ENCODE assay signal across 8 cellular contexts in genomic region chrX:102950908-102951866, GRCh38. TPM values are rescaled to one million over a fixed set of nuclear protein-coding genes. Genes with fewer than 3 reads are reported as not detected.
A peak's percentile ranks its signal among the peaks of the same experiment; 100 is the strongest.
DNase-seq lines count a peak whose midpoint lies in the region; ATAC-seq, FAIRE-seq and TF ChIP-seq lines count a peak whose summit lies in the region.

No MANE protein-coding gene starts in this region.

- FAIRE-seq in pancreas (lab: Jason Lieb, UNC), result peak; percentile 76

- TF ChIP-seq EP300 in gastroesophageal sphincter (IDR thresholded peaks at IDR 0.05), result no peak

- H3K27me3 ChIP-seq in Caco-2 (replicated peaks; ENCODE audit: control insufficient read depth, insufficient read depth, low read length) (no peaks in the 10 kb centered on the region), gastroesophageal sphincter (no peaks in the 10 kb centered on the region), pancreas (no peaks in the 10 kb centered on the region), aorta (ENCODE audit: control insufficient read depth in 1 of 2, insufficient read depth in 2 of 2, low read length in 1 of 2) (no peaks in the 10 kb centered on the region)

- TF ChIP-seq POLR2A in gastroesophageal sphincter (IDR thresholded peaks at IDR 0.05), result no peak

- H3K4me1 Mint-ChIP-seq in Caco-2 (ENCODE audit: low read depth, unreplicated experiment), result peaks cover 5% of the 10 kb centered on the region

- TF ChIP-seq CTCF in Caco-2 (IDR thresholded peaks at IDR 0.05; ENCODE audit: insufficient read depth in 1 of 2, low read depth in 1 of 2, low read length in 1 of 2, severe bottlenecking in 1 of 2, unreplicated experiment in 1 of 2) (peak; percentile 54 to 56), LNCAP (IDR thresholded peaks at IDR 0.05) (peak; percentile 52), gastroesophageal sphincter (IDR thresholded peaks at IDR 0.05) (peak; percentile 37 to 66 (median 42)), pancreas (IDR thresholded peaks at IDR 0.05) (peak; percentile 43 to 56 (median 52))

- no peaks in the 10 kb centered on the region for H3K27me3 Mint-ChIP-seq in Caco-2 (ENCODE audit: insufficient read depth, unreplicated experiment)

- H3K4me3 Mint-ChIP-seq in Caco-2 (ENCODE audit: unreplicated experiment), result peak overlapping the region; percentile 67

- H3K4me1 ChIP-seq in Caco-2 (no peaks in the 10 kb centered on the region), gastroesophageal sphincter (no peaks in the 10 kb centered on the region), pancreas (no peaks in the 10 kb centered on the region), aorta (ENCODE audit: control insufficient read depth in 1 of 2, insufficient read depth in 2 of 2, low read length in 2 of 2) (no peaks in the 10 kb centered on the region)

- ATAC-seq in GM21528 (IDR thresholded peaks at IDR 0.05; ENCODE audit: low FRiP score, unreplicated experiment) (peak; percentile 79), gastroesophageal sphincter (peak; percentile 31), pancreas (peak; percentile 79 to 93 (median 90)), aorta (ENCODE audit: low FRiP score) (peak; percentile 72)

- no peak overlapping the region for H3K27ac Mint-ChIP-seq in Caco-2 (ENCODE audit: unreplicated experiment)

- 5 to 21% methylated on average over 13 to 14 of the region's 14 CpGs for WGBS in gastroesophageal sphincter (ENCODE audit: low coverage in 1 of 2), 2 donors
- WGBS in pancreas, 2 donors, result 3 to 10% methylated on average over 14 of the region's 14 CpGs
- 6 to 16% methylated on average over 14 of the region's 14 CpGs for WGBS in aorta, 2 donors

- CTCF ChIA-PET in Caco-2 (lab: Charles Lee), result interaction anchor here (0.6 to 2.0 kb wide), 12 partner anchors 9 to 422 kb away, joined by 3 to 19 read pairs (median 4); no protein-coding TSS in a partner anchor

- POLR2A ChIA-PET in Caco-2 (lab: Charles Lee), result no interaction called here

- H3K27ac ChIP-seq in gastroesophageal sphincter (no peak overlapping the region), pancreas (no peak overlapping the region), aorta (ENCODE audit: low read depth in 1 of 2, low read length in 2 of 2) (no peak overlapping the region)

- H3K4me3 ChIP-seq in Caco-2 (ENCODE audit: low read depth, low read length) (no peak overlapping the region), gastroesophageal sphincter (peak overlapping the region in 1 of 2 donors; percentile 14), pancreas (peak overlapping the region in 2 of 4 donors; percentile 10 to 26), aorta (ENCODE audit: low read length in 2 of 2) (no peak overlapping the region)

- intact Hi-C loops in Caco-2 (cut with micrococcal nuclease; ENCODE audit: unreplicated experiment), result loop anchor here (1.0 to 5.0 kb wide), 3 partner anchors 49 to 225 kb away; no protein-coding TSS in a partner anchor
- intact Hi-C loops in pancreas (cut with DNase I), result loop anchor here in 1 of 3 donors (10.0 kb wide), 1 partner anchor 224 kb away; no protein-coding TSS in a partner anchor
- intact Hi-C loops in aorta (cut with DNase I), result loop anchor here (5.0 kb wide), 2 partner anchors 206 to 226 kb away; no protein-coding TSS in a partner anchor

- peak; percentile 47 to 57 for DNase-seq in Caco-2
- peak; percentile 2 for DNase-seq in SHP77 treated with DMSO at 0.1 percent for 48 hours (lab: John Stamatoyannopoulos, UW)
- DNase-seq in activated effector memory CD4-positive, alpha-beta T cell treated with Interleukin-2 at 50 U/mL for 16 hours, result peak; percentile 14
- DNase-seq in pancreas, result peak in 4 of 6 donors; percentile 15 to 66 (median 45)
- DNase-seq in aorta, result peak in 1 of 2 donors; percentile 63

- H3K9me3 ChIP-seq in Caco-2 (no peaks in the 10 kb centered on the region), gastroesophageal sphincter (no peaks in the 10 kb centered on the region), pancreas (no peaks in the 10 kb centered on the region), aorta (ENCODE audit: control insufficient read depth, low read length) (no peaks in the 10 kb centered on the region)

- BruUV-seq in Caco-2 (replicated peaks; lab: Mats Ljungman, UMichigan), result no TSS peak

- H3K9me3 Mint-ChIP-seq in Caco-2 (ENCODE audit: unreplicated experiment), result no peaks in the 10 kb centered on the region

- no peaks in the 10 kb centered on the region for H3K36me3 Mint-ChIP-seq in Caco-2 (ENCODE audit: insufficient read depth, unreplicated experiment)

- H3K36me3 ChIP-seq in Caco-2 (ENCODE audit: control insufficient read depth, insufficient read depth, low read length), result no peaks in the 10 kb centered on the region
- H3K36me3 ChIP-seq in gastroesophageal sphincter, result no peaks in the 10 kb centered on the region
- H3K36me3 ChIP-seq in pancreas, result no peaks in the 10 kb centered on the region
- no peaks in the 10 kb centered on the region for H3K36me3 ChIP-seq in aorta (ENCODE audit: control insufficient read depth in 1 of 2, insufficient read depth in 2 of 2, low read length in 1 of 2)

RNA-seq across cellular contexts. Expression of gene RAB40AL, which starts 14.1 kb away (rescaled TPM):
- total RNA-seq in Caco-2 (2022) (0.39 and 0.95 TPM in 2 replicates), gastroesophageal sphincter (1 to 10 TPM in 2 of 4 donors, under 1 TPM in 1, not detected in 1; 0.62 to 2.0 (median 1.4) TPM), pancreas (under 1 TPM in 5 of 6 donors, not detected in 1; 0.40 to 0.98 (median 0.65) TPM), aorta (1 to 10 TPM; 1.1 to 2.9 TPM)
- polyA plus RNA-seq in pancreas (under 1 TPM; 0.21 to 0.68 TPM), aorta (under 1 TPM in 1 of 2 donors, not detected in 1; 0.18 TPM)

Comparison
In these comparisons a context has a peak if more than half of its experiments do, and no peak if none do; other contexts are left out.
1. ATAC-seq: peak in every context shown above with its lines; median percentile 90 in pancreas; 79 in GM21528; 72 in aorta; 31 in gastroesophageal sphincter.